33 cellular contexts compared by ENCODE assay signal in genomic region chr9:91943876-91944470, GRCh38. TPM values are rescaled to one million over a fixed set of nuclear protein-coding genes. Genes with fewer than 3 reads are reported as not detected.
DNase-seq lines count a peak whose midpoint lies in the region; TF ChIP-seq lines count a peak whose summit lies in the region.
"Had no signal": no experiment of that assay in that cellular context is flagged by ENCODE, and none has a peak within 500 bp of the region (broad histone marks: within the 10 kb centered on the region; RNA-seq: fewer than 3 reads in every experiment).

No MANE protein-coding gene starts in this region.

- in situ Hi-C loops in GM23248 (cut with MboI), result no loop called here

- WGBS in GM23248 (ENCODE audit: low coverage in 1 of 2, low lambda C conversion rate in 2 of 2, missing lambda C conversion rate in 2 of 2), 2 experiments, result 82 to 83% methylated on average over 6 of the region's 6 CpGs
- 95% methylated on average over 6 of the region's 6 CpGs for WGBS in hepatocyte (ENCODE audit: low lambda C conversion rate, missing lambda C conversion rate)

- H3K36me3 ChIP-seq in GM23248 (ENCODE audit: low read depth) (no peaks in the 10 kb centered on the region), hepatocyte (replicated peaks; ENCODE audit: insufficient read depth, low read depth) (no peaks in the 10 kb centered on the region)
- H3K36me3 ChIP-seq in effector memory CD4-positive, alpha-beta T cell (ENCODE audit: control insufficient read depth, insufficient read depth, low read length), result no peaks in the 10 kb centered on the region
- H3K36me3 ChIP-seq: MG63 had no signal

- H3K9me2 ChIP-seq in GM23248 (ENCODE audit: insufficient read depth) (no peaks in the 10 kb centered on the region), hepatocyte (replicated peaks; ENCODE audit: insufficient read depth) (no peaks in the 10 kb centered on the region)

- peaks cover 14% of the 10 kb centered on the region for H3K36me3 Mint-ChIP-seq in nephron (ENCODE audit: low read depth)
- H3K36me3 Mint-ChIP-seq: CD4-positive, CD25-positive, alpha-beta regulatory T cell had no signal

- peaks cover 48% of the 10 kb centered on the region for H3K4me1 Mint-ChIP-seq in nephron

- peaks cover 60% of the 10 kb centered on the region for H3K79me2 ChIP-seq in GM23248 (ENCODE audit: insufficient read depth)
- peaks cover 99% of the 10 kb centered on the region for H3K79me2 ChIP-seq in hepatocyte

- no peaks in the 10 kb centered on the region for H3F3A ChIP-seq in GM23248 (ENCODE audit: insufficient read depth)

- peak overlapping the region; percentile 83 to 95 (median 85) for H3K27ac Mint-ChIP-seq in nephron
- H3K27ac Mint-ChIP-seq: activated naive CD4-positive, alpha-beta T cell treated with anti-CD3 and anti-CD28 coated beads for 36 hours; CD4-positive, CD25-positive, alpha-beta regulatory T cell had no signal

- H2AFZ ChIP-seq in GM23248 (no peak overlapping the region), hepatocyte (no peak overlapping the region)
- H2AFZ ChIP-seq: parathyroid adenoma had no signal

- no peak overlapping the region for H3K4me3 ChIP-seq in GM23248
- no peak overlapping the region for H3K4me3 ChIP-seq in fibroblast of the aortic adventitia (ENCODE audit: low read depth, low read length)
- no peak overlapping the region for H3K4me3 ChIP-seq in effector memory CD4-positive, alpha-beta T cell (ENCODE audit: insufficient read depth, low read depth, low read length, poor library complexity, severe bottlenecking)
- H3K4me3 ChIP-seq in hepatocyte, result no peak overlapping the region
- H3K4me3 ChIP-seq: A549, body of pancreas, lung, MG63, smooth muscle cell, testis had no signal

- peak overlapping the region in 1 of 3 experiments; percentile 29 for H3K4me3 Mint-ChIP-seq in nephron
- H3K4me3 Mint-ChIP-seq: activated naive CD4-positive, alpha-beta T cell treated with anti-CD3 and anti-CD28 coated beads for 36 hours; CD4-positive, CD25-positive, alpha-beta regulatory T cell; neural crest cell had no signal

- TF ChIP-seq CTCF in fibroblast of the aortic adventitia (IDR thresholded peaks at IDR 0.05; ENCODE audit: insufficient read depth, low read length), result no peak
- no peak for TF ChIP-seq CTCF in nephron (IDR thresholded peaks at IDR 0.05; ENCODE audit: unreplicated experiment in 3 of 3)
- no peak for TF ChIP-seq CTCF in hepatocyte (IDR thresholded peaks at IDR 0.05; ENCODE audit: poor library complexity)

- H3K9me3 Mint-ChIP-seq in nephron, result peaks cover 5% of the 10 kb centered on the region
- H3K9me3 Mint-ChIP-seq: activated naive CD4-positive, alpha-beta T cell treated with anti-CD3 and anti-CD28 coated beads for 36 hours; neural crest cell had no signal

- H3K27me3 ChIP-seq in GM23248 (replicated peaks; ENCODE audit: insufficient read depth) (no peaks in the 10 kb centered on the region), hepatocyte (no peaks in the 10 kb centered on the region)
- peaks cover 16% of the 10 kb centered on the region for H3K27me3 ChIP-seq in effector memory CD4-positive, alpha-beta T cell (replicated peaks; ENCODE audit: control insufficient read depth, insufficient read depth, low read length, poor library complexity, severe bottlenecking)
- H3K27me3 ChIP-seq: testis had no signal

- no peak overlapping the region for H3K9ac ChIP-seq in GM23248
- H3K9ac ChIP-seq: parathyroid adenoma had no signal

- DNase-seq in GM23248, result peak; percentile 51
- DNase-seq in amniotic epithelial cell (ENCODE audit: low read depth), result peak; percentile 71
- DNase-seq in fibroblast of the aortic adventitia (ENCODE audit: low read depth), result peak; percentile 28
- no peak for DNase-seq in NCI-H128 (lab: John Stamatoyannopoulos, UW; ENCODE audit: unreplicated experiment)
- no peak for DNase-seq in effector memory CD4-positive, alpha-beta T cell
- no peak for DNase-seq in hepatocyte (ENCODE audit: low spot score)
- no peak for DNase-seq in Ammon's horn (ENCODE audit: low spot score)
- DNase-seq: activated CD4-positive, alpha-beta T cell treated with anti-CD3 and anti-CD28 coated beads, Interleukin-2, amount 50 U/mL, for 48 hours; activated CD4-positive, CD25-positive, alpha-beta regulatory T cell treated with anti-CD3 and anti-CD28 coated beads, Interleukin-2, amount 50 U/mL, for 72 hours; activated CD8-positive, alpha-beta memory T cell treated with anti-CD3 and anti-CD28 coated beads, Interleukin-2, amount 50 U/mL, for 4 hours; activated naive CD4-positive, alpha-beta T cell treated with anti-CD3 and anti-CD28 coated beads for 36 hours; body of pancreas; Calu3; CD4-positive, CD25-positive, alpha-beta regulatory T cell; cerebellar nuclear complex; dermis blood vessel endothelial cell; DND-41; glutamatergic neuron; KBM-7; kidney; MG63; NCI-H1436; NCI-H2081 treated with DMSO at 0.1 percent for 48 hours; NCI-H345; Right ventricle myocardium superior; stimulated activated naive CD4-positive, alpha-beta T cell treated with Interleukin-2 at 50 U/mL for 16 hours; testis had no signal

- H3K27me3 Mint-ChIP-seq in nephron (ENCODE audit: low read depth), result peaks cover 22% of the 10 kb centered on the region

- H3K4me2 ChIP-seq in GM23248 (ENCODE audit: unreplicated experiment) (no peak overlapping the region), hepatocyte (no peak overlapping the region)
- H3K4me2 ChIP-seq: A549 had no signal

- H3K4me1 ChIP-seq in GM23248 (ENCODE audit: insufficient read depth) (peaks cover 30% of the 10 kb centered on the region), hepatocyte (ENCODE audit: insufficient read depth) (peaks cover 35% of the 10 kb centered on the region)
- peaks cover 2% of the 10 kb centered on the region for H3K4me1 ChIP-seq in effector memory CD4-positive, alpha-beta T cell (ENCODE audit: control insufficient read depth, insufficient read depth, low read length, poor library complexity, severe bottlenecking)
- H3K4me1 ChIP-seq: A549 had no signal

- H3K27ac ChIP-seq in GM23248, result no peak overlapping the region
- H3K27ac ChIP-seq in effector memory CD4-positive, alpha-beta T cell (ENCODE audit: insufficient read depth, low read length, poor library complexity, severe bottlenecking), result no peak overlapping the region
- no peak overlapping the region for H3K27ac ChIP-seq in hepatocyte
- H3K27ac ChIP-seq: A549, body of pancreas, parathyroid adenoma, testis had no signal

- H4K20me1 ChIP-seq in GM23248 (ENCODE audit: insufficient read depth) (no peaks in the 10 kb centered on the region), hepatocyte (ENCODE audit: insufficient read depth, poor library complexity, severe bottlenecking) (peaks cover 18% of the 10 kb centered on the region)

- H3K9me3 ChIP-seq in GM23248 (ENCODE audit: low read depth) (no peaks in the 10 kb centered on the region), hepatocyte (ENCODE audit: low read depth) (no peaks in the 10 kb centered on the region)
- no peaks in the 10 kb centered on the region for H3K9me3 ChIP-seq in effector memory CD4-positive, alpha-beta T cell (ENCODE audit: control insufficient read depth, low read length)
- H3K9me3 ChIP-seq: A549, body of pancreas, MG63, testis had no signal

RNA-seq across cellular contexts. Expression of gene ROR2, which starts 6.1 kb away (rescaled TPM):
- 8.2 and 12.9 TPM in 2 replicates for total RNA-seq in GM23248 (2014; rRNA removed; shearing (Covaris generic))
- 7.1 and 7.7 TPM in 2 replicates for polyA plus RNA-seq in GM23248 (2016; fragmentation: Nextera tagmentation; extraction: Ambion mirVana)
- total RNA-seq in fibroblast of the aortic adventitia (ENCODE audit: low replicate concordance), result 13.0 and 26.5 TPM in 2 replicates
- total RNA-seq in hepatocyte, result 24.7 and 29.5 TPM in 2 replicates
- polyA plus RNA-seq in hepatocyte, result 21.4 and 25.6 TPM in 2 replicates
- total RNA-seq: activated naive CD4-positive, alpha-beta T cell treated with anti-CD3 and anti-CD28 coated beads for 36 hours; Calu3 had no signal
- polyA plus RNA-seq: CD4-positive, CD25-positive, alpha-beta regulatory T cell had no signal

Comparison
In these comparisons a context has a peak if more than half of its experiments do, and no peak if none do; other contexts are left out.
1. DNase-seq: peak in GM23248 (single experiment), amniotic epithelial cell (single experiment) and fibroblast of the aortic adventitia (single experiment); none in NCI-H128 (single experiment), effector memory CD4-positive, alpha-beta T cell (0 of 3), hepatocyte (single experiment) and Ammon's horn (single experiment).